In the genomic region with DNA sequence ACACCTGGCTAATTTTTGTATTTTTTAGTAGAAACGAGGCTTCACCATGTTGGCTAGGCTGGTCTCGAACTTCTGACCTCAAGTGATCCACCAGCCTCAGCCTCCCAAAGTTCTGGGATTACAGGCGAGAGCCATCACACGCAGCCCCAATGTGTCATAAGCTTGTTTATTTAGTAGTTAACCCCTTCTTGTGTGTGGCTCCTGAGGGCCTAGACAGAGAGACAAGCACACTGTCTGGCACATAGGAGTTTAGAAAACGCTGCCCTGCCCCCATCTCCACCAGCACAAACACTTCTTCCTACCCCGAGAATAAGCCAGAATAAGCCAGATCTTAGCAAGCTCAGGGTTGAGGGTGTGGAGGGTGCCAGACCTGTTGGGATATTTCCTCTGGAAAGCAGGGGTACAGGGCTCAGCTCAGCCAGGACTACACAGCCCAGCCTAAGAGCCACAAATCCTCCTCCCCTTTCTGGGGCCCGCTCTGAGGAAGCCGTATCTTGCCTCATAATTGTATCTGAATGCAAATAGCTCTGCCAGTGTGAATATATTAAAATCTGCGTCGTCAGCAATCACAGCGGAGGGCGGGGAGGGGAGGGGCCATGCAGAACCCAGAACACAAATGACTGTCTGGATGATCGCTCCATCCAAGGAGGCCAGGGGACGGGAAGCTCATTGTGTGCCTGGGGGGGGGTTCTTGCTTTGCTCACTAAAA, we compare ENCODE assay signal across 12 cellular contexts.
A peak's percentile ranks its signal among the peaks of the same experiment; 100 is the strongest.
DNase-seq lines count a peak whose midpoint lies in the region; ATAC-seq and TF ChIP-seq lines count a peak whose summit lies in the region.
"Had no signal": no experiment of that assay in that cellular context is flagged by ENCODE, and none has a peak within 500 bp of the region (broad histone marks: within the 10 kb centered on the region; RNA-seq: fewer than 3 reads in every experiment).

No MANE protein-coding gene starts in this region.

- peaks cover 0 to 3% (median 0%) of the 10 kb centered on the region in 3 donors for H3K9me3 ChIP-seq in esophagus squamous epithelium
- H3K9me3 ChIP-seq in naive thymus-derived CD4-positive, alpha-beta T cell (ENCODE audit: control insufficient read depth in 2 of 3, low read length in 3 of 3), result no peaks in the 10 kb centered on the region
- H3K9me3 ChIP-seq: SJSA1 had no signal

- no peaks in the 10 kb centered on the region for H3K36me3 Mint-ChIP-seq in natural killer cell treated with Interleukin-12 subunit alpha and Interleukin-12 subunit beta and Interleukin-15 and Interleukin-18, amount 100 ng/mL, for 72 hours
- peaks cover 0 to 3% (median 0%) of the 10 kb centered on the region in 5 donors for H3K36me3 Mint-ChIP-seq in naive thymus-derived CD4-positive, alpha-beta T cell

- 5 to 28% methylated on average over 7 to 12 of the region's 14 CpGs for WGBS in esophagus squamous epithelium, 2 donors

- H3K4me3 Mint-ChIP-seq in natural killer cell treated with Interleukin-12 subunit alpha and Interleukin-12 subunit beta and Interleukin-15 and Interleukin-18, amount 100 ng/mL, for 72 hours, result no peak overlapping the region
- H3K4me3 Mint-ChIP-seq in naive thymus-derived CD4-positive, alpha-beta T cell, result no peak overlapping the region
- H3K4me3 Mint-ChIP-seq: stimulated activated naive CD8-positive, alpha-beta T cell treated with anti-CD3 and anti-CD28 coated beads, Interleukin-15, amount 100 ng/mL, for 72 hours had no signal

- H3K4me1 ChIP-seq in esophagus squamous epithelium, result peaks cover 0 to 15% (median 0%) of the 10 kb centered on the region in 3 donors
- H3K4me1 ChIP-seq in naive thymus-derived CD4-positive, alpha-beta T cell (ENCODE audit: control insufficient read depth in 2 of 2, insufficient read depth in 2 of 2, low read length in 2 of 2), result no peaks in the 10 kb centered on the region

- intact Hi-C loops in esophagus squamous epithelium (cut with DNase I), result no loop called here
- intact Hi-C loops in naive thymus-derived CD4-positive, alpha-beta T cell (cut with micrococcal nuclease), result no loop called here

- H3K27ac ChIP-seq in esophagus squamous epithelium, result peak overlapping the region in 3 of 4 donors; percentile 66 to 70 (median 69)
- H3K27ac ChIP-seq in naive thymus-derived CD4-positive, alpha-beta T cell (ENCODE audit: low read depth, low read length), result no peak overlapping the region
- H3K27ac ChIP-seq: SJSA1 had no signal

- no peak for TF ChIP-seq CTCF in esophagus squamous epithelium (IDR thresholded peaks at IDR 0.05)

- H3K27me3 Mint-ChIP-seq in natural killer cell treated with Interleukin-12 subunit alpha and Interleukin-12 subunit beta and Interleukin-15 and Interleukin-18, amount 100 ng/mL, for 72 hours, result peaks cover 3 to 13% of the 10 kb centered on the region in 2 donors
- H3K27me3 Mint-ChIP-seq in naive thymus-derived CD4-positive, alpha-beta T cell, result peaks cover 0 to 10% (median 4%) of the 10 kb centered on the region in 5 donors
- H3K27me3 Mint-ChIP-seq: stimulated activated naive CD8-positive, alpha-beta T cell treated with anti-CD3 and anti-CD28 coated beads, Interleukin-15, amount 100 ng/mL, for 72 hours had no signal

- CTCF ChIA-PET in naive thymus-derived CD4-positive, alpha-beta T cell (lab: Charles Lee), result no interaction called here

- no peaks in the 10 kb centered on the region for H3K9me3 Mint-ChIP-seq in natural killer cell treated with Interleukin-12 subunit alpha and Interleukin-12 subunit beta and Interleukin-15 and Interleukin-18, amount 100 ng/mL, for 72 hours
- peaks cover 0 to 8% (median 5%) of the 10 kb centered on the region in 11 donors for H3K9me3 Mint-ChIP-seq in naive thymus-derived CD4-positive, alpha-beta T cell

- H3K27ac Mint-ChIP-seq in natural killer cell treated with Interleukin-12 subunit alpha and Interleukin-12 subunit beta and Interleukin-15 and Interleukin-18, amount 100 ng/mL, for 72 hours, result no peak overlapping the region
- H3K27ac Mint-ChIP-seq in naive thymus-derived CD4-positive, alpha-beta T cell, result no peak overlapping the region
- H3K27ac Mint-ChIP-seq: stimulated activated naive CD8-positive, alpha-beta T cell treated with anti-CD3 and anti-CD28 coated beads, Interleukin-15, amount 100 ng/mL, for 72 hours had no signal

- POLR2A ChIA-PET in naive thymus-derived CD4-positive, alpha-beta T cell (lab: Charles Lee), result no interaction called here

- ATAC-seq in natural killer cell treated with Interleukin-12 subunit alpha and Interleukin-12 subunit beta and Interleukin-15 and Interleukin-18, amount 100 ng/mL, for 72 hours, result no peak
- ATAC-seq in naive thymus-derived CD4-positive, alpha-beta T cell, result no peak
- ATAC-seq: activated CD4-positive, CD25-positive, alpha-beta regulatory T cell treated with anti-CD3 and anti-CD28 coated beads, Interleukin-2, amount 50 U/mL, for 24 hours; stimulated activated naive CD8-positive, alpha-beta T cell treated with anti-CD3 and anti-CD28 coated beads, Interleukin-15, amount 100 ng/mL, for 72 hours had no signal

- DNase-seq in ELR (ENCODE audit: low read depth) (peak; percentile 33), NOMO-1 (lab: John Stamatoyannopoulos, UW; ENCODE audit: unreplicated experiment in 2 of 2) (peak; percentile 40 to 59), esophagus squamous epithelium (lab: John Stamatoyannopoulos, UW) (no peak), occipital lobe (lab: John Stamatoyannopoulos, UW) (peak; percentile 11), HT-29 (ENCODE audit: low spot score) (no peak)
- DNase-seq in natural killer cell treated with Interleukin-12 subunit alpha and Interleukin-12 subunit beta and Interleukin-15 and Interleukin-18, amount 100 ng/mL, for 72 hours (ENCODE audit: low spot score), result no peak
- no peak for DNase-seq in naive thymus-derived CD4-positive, alpha-beta T cell
- DNase-seq: DMS79; NCI-H2171; stimulated activated naive CD8-positive, alpha-beta T cell treated with anti-CD3 and anti-CD28 coated beads, Interleukin-15, amount 100 ng/mL, for 72 hours had no signal

- no peak overlapping the region for H3K4me3 ChIP-seq in esophagus squamous epithelium
- H3K4me3 ChIP-seq in naive thymus-derived CD4-positive, alpha-beta T cell (ENCODE audit: low read length), result no peak overlapping the region
- H3K4me3 ChIP-seq: SJSA1 had no signal

- H3K36me3 ChIP-seq in esophagus squamous epithelium, result no peaks in the 10 kb centered on the region
- H3K36me3 ChIP-seq in naive thymus-derived CD4-positive, alpha-beta T cell (ENCODE audit: control insufficient read depth in 2 of 3, insufficient read depth in 3 of 3, low read length in 3 of 3), result no peaks in the 10 kb centered on the region
- H3K36me3 ChIP-seq: SJSA1 had no signal

- no peaks in the 10 kb centered on the region for H3K27me3 ChIP-seq in esophagus squamous epithelium
- no peaks in the 10 kb centered on the region for H3K27me3 ChIP-seq in naive thymus-derived CD4-positive, alpha-beta T cell (ENCODE audit: control insufficient read depth in 2 of 2, insufficient read depth in 2 of 2, low read length in 2 of 2)
- H3K27me3 ChIP-seq: SJSA1 had no signal

- H3K4me1 Mint-ChIP-seq in natural killer cell treated with Interleukin-12 subunit alpha and Interleukin-12 subunit beta and Interleukin-15 and Interleukin-18, amount 100 ng/mL, for 72 hours (ENCODE audit: low read depth in 2 of 2), result no peaks in the 10 kb centered on the region
- H3K4me1 Mint-ChIP-seq in naive thymus-derived CD4-positive, alpha-beta T cell, result no peaks in the 10 kb centered on the region
- H3K4me1 Mint-ChIP-seq: stimulated activated naive CD8-positive, alpha-beta T cell treated with anti-CD3 and anti-CD28 coated beads, Interleukin-15, amount 100 ng/mL, for 72 hours had no signal

- no peak for TF ChIP-seq POLR2A in esophagus squamous epithelium (IDR thresholded peaks at IDR 0.05)

Comparison
In these comparisons a context has a peak if more than half of its experiments do, and no peak if none do; other contexts are left out.
1. DNase-seq: peak in ELR (single experiment), NOMO-1 (2 of 2) and occipital lobe (single experiment); none in esophagus squamous epithelium (single experiment), natural killer cell treated with Interleukin-12 subunit alpha and Interleukin-12 subunit beta and Interleukin-15 and Interleukin-18, amount 100 ng/mL, for 72 hours (single experiment), HT-29 (single experiment) and naive thymus-derived CD4-positive, alpha-beta T cell (0 of 9).